19 cellular contexts compared by ENCODE assay signal in genomic region chr3:47573190-47574172, GRCh38. TPM values are rescaled to one million over a fixed set of nuclear protein-coding genes. Genes with fewer than 3 reads are reported as not detected.
DNase-seq lines count a peak whose midpoint lies in the region; ATAC-seq and TF ChIP-seq lines count a peak whose summit lies in the region.
"Had no signal": no experiment of that assay in that cellular context is flagged by ENCODE, and none has a peak within 500 bp of the region (broad histone marks: within the 10 kb centered on the region; RNA-seq: fewer than 3 reads in every experiment).

No MANE protein-coding gene starts in this region.

- intact Hi-C loops in Right ventricle myocardium superior (cut with DNase I), result no loop called here
- intact Hi-C loops in head of caudate nucleus (cut with DNase I), result no loop called here
- intact Hi-C loops in activated T-helper 1 cell treated with anti-CD3 and anti-CD28 coated beads, Interleukin-12 subunit alpha, Interleukin-12 subunit beta, Interleukin-2, Interleukin-4 antibody, amounts not matched to agents 30 ng/mL and 10 ng/mL and 1 ng/mL, durations not matched to agents 14 hours and 24 hours and 36 hours (cut with micrococcal nuclease), result no loop called here

- H3K9me3 Mint-ChIP-seq in neural crest cell (no peaks in the 10 kb centered on the region), type B pancreatic cell (no peaks in the 10 kb centered on the region)
- H3K9me3 Mint-ChIP-seq in activated T-helper 1 cell treated with anti-CD3 and anti-CD28 coated beads, Interleukin-12 subunit alpha, Interleukin-12 subunit beta, Interleukin-2, Interleukin-4 antibody, amounts not matched to agents 30 ng/mL and 10 ng/mL and 1 ng/mL, durations not matched to agents 14 hours and 24 hours and 36 hours, result no peaks in the 10 kb centered on the region

- no peaks in the 10 kb centered on the region for H3K36me3 ChIP-seq in right atrium auricular region
- H3K36me3 ChIP-seq: BLaER1, right lobe of liver, suprapubic skin had no signal

- no peaks in the 10 kb centered on the region for H3K27me3 ChIP-seq in right atrium auricular region
- H3K27me3 ChIP-seq: right lobe of liver had no signal

- H3K27ac Mint-ChIP-seq in neural crest cell (ENCODE audit: unreplicated experiment) (peak overlapping the region; percentile 64), type B pancreatic cell (peak overlapping the region; percentile 86)
- H3K27ac Mint-ChIP-seq in activated T-helper 1 cell treated with anti-CD3 and anti-CD28 coated beads, Interleukin-12 subunit alpha, Interleukin-12 subunit beta, Interleukin-2, Interleukin-4 antibody, amounts not matched to agents 30 ng/mL and 10 ng/mL and 1 ng/mL, durations not matched to agents 14 hours and 24 hours and 36 hours, result no peak overlapping the region

- H3K27me3 Mint-ChIP-seq in neural crest cell (ENCODE audit: low read depth) (peaks cover 10% of the 10 kb centered on the region), type B pancreatic cell (peaks cover 49% of the 10 kb centered on the region)
- peaks cover 28% of the 10 kb centered on the region for H3K27me3 Mint-ChIP-seq in activated T-helper 1 cell treated with anti-CD3 and anti-CD28 coated beads, Interleukin-12 subunit alpha, Interleukin-12 subunit beta, Interleukin-2, Interleukin-4 antibody, amounts not matched to agents 30 ng/mL and 10 ng/mL and 1 ng/mL, durations not matched to agents 14 hours and 24 hours and 36 hours (ENCODE audit: insufficient read depth)

- ATAC-seq in Right ventricle myocardium superior (ENCODE audit: poor library complexity) (peak; percentile 72), GM21528 (IDR thresholded peaks at IDR 0.05; ENCODE audit: low FRiP score, unreplicated experiment) (no peak), HG03378 (IDR thresholded peaks at IDR 0.05; ENCODE audit: unreplicated experiment) (no peak)
- ATAC-seq: A549, foreskin keratinocyte, left colon, right lobe of liver had no signal

- peaks cover 47% of the 10 kb centered on the region for H3K4me1 Mint-ChIP-seq in neural crest cell
- peaks cover 24% of the 10 kb centered on the region for H3K4me1 Mint-ChIP-seq in type B pancreatic cell (ENCODE audit: unreplicated experiment)
- H3K4me1 Mint-ChIP-seq in activated T-helper 1 cell treated with anti-CD3 and anti-CD28 coated beads, Interleukin-12 subunit alpha, Interleukin-12 subunit beta, Interleukin-2, Interleukin-4 antibody, amounts not matched to agents 30 ng/mL and 10 ng/mL and 1 ng/mL, durations not matched to agents 14 hours and 24 hours and 36 hours (ENCODE audit: low read depth), result no peaks in the 10 kb centered on the region

- H3K27ac ChIP-seq in right atrium auricular region, result no peak overlapping the region
- H3K27ac ChIP-seq: A549, BLaER1, foreskin keratinocyte, GM23248, right lobe of liver, suprapubic skin had no signal

- no peaks in the 10 kb centered on the region for H3K9me3 ChIP-seq in right atrium auricular region
- H3K9me3 ChIP-seq: A549, BLaER1, right lobe of liver, suprapubic skin had no signal

- H3K4me3 Mint-ChIP-seq in neural crest cell (peak overlapping the region; percentile 54), type B pancreatic cell (peak overlapping the region; percentile 65)
- no peak overlapping the region for H3K4me3 Mint-ChIP-seq in activated T-helper 1 cell treated with anti-CD3 and anti-CD28 coated beads, Interleukin-12 subunit alpha, Interleukin-12 subunit beta, Interleukin-2, Interleukin-4 antibody, amounts not matched to agents 30 ng/mL and 10 ng/mL and 1 ng/mL, durations not matched to agents 14 hours and 24 hours and 36 hours

- H3K4me1 ChIP-seq in right atrium auricular region, result peaks cover 0 to 14% of the 10 kb centered on the region in 2 donors
- H3K4me1 ChIP-seq: A549, foreskin keratinocyte had no signal

- H3K36me3 Mint-ChIP-seq in neural crest cell (ENCODE audit: low read depth), result no peaks in the 10 kb centered on the region
- no peaks in the 10 kb centered on the region for H3K36me3 Mint-ChIP-seq in type B pancreatic cell
- no peaks in the 10 kb centered on the region for H3K36me3 Mint-ChIP-seq in activated T-helper 1 cell treated with anti-CD3 and anti-CD28 coated beads, Interleukin-12 subunit alpha, Interleukin-12 subunit beta, Interleukin-2, Interleukin-4 antibody, amounts not matched to agents 30 ng/mL and 10 ng/mL and 1 ng/mL, durations not matched to agents 14 hours and 24 hours and 36 hours (ENCODE audit: low read depth)

- no peak for DNase-seq in Right ventricle myocardium superior
- DNase-seq in right atrium auricular region (ENCODE audit: low spot score), result no peak
- DNase-seq in head of caudate nucleus, result peak in 35 of 42 donors; percentile 9 to 79 (median 46)
- no peak for DNase-seq in neural crest cell (ENCODE audit: low read depth, low spot score)
- no peak for DNase-seq in type B pancreatic cell (ENCODE audit: extremely low spot score, unreplicated experiment)
- DNase-seq in activated T-helper 1 cell treated with anti-CD3 and anti-CD28 coated beads, Interleukin-12 subunit alpha, Interleukin-12 subunit beta, Interleukin-2, Interleukin-4 antibody, amounts not matched to agents 30 ng/mL and 10 ng/mL and 1 ng/mL, durations not matched to agents 14 hours and 24 hours and 36 hours (ENCODE audit: low spot score), result no peak
- DNase-seq: activated effector memory CD4-positive, alpha-beta T cell treated with Interleukin-2 at 50 U/mL for 16 hours; foreskin keratinocyte; GM23248; left colon; NCI-H1694 treated with DMSO at 0.1 percent for 48 hours; NCI-H2227 treated with DMSO at 0.1 percent for 48 hours; right lobe of liver; SHP77 treated with DMSO at 0.1 percent for 48 hours had no signal

- TF ChIP-seq CTCF in right atrium auricular region (IDR thresholded peaks at IDR 0.05) (no peak), neural crest cell (conservative IDR thresholded peaks at IDR 0.05) (no peak), type B pancreatic cell (conservative IDR thresholded peaks at IDR 0.05) (no peak)

- no peak overlapping the region for H3K4me3 ChIP-seq in right atrium auricular region
- H3K4me3 ChIP-seq: A549, BLaER1, GM23248, right lobe of liver, suprapubic skin had no signal

RNA-seq across cellular contexts. Expression of gene CSPG5, which starts 5.2 kb away (rescaled TPM):
- 0.22 TPM for total RNA-seq in Right ventricle myocardium superior
- 1 to 10 TPM in 1 of 2 donors, not detected in 1; 2.6 TPM for total RNA-seq in right atrium auricular region
- 21.9 and 23.3 TPM in 2 replicates for total RNA-seq in neural crest cell
- 1.2 and 2.1 TPM in 2 replicates for total RNA-seq in type B pancreatic cell (ENCODE audit: low replicate concordance)
- 1.4 and 1.7 TPM in 2 replicates for total RNA-seq in activated T-helper 1 cell treated with anti-CD3 and anti-CD28 coated beads, Interleukin-12 subunit alpha, Interleukin-12 subunit beta, Interleukin-2, Interleukin-4 antibody, amounts not matched to agents 30 ng/mL and 10 ng/mL and 1 ng/mL, durations not matched to agents 14 hours and 24 hours and 36 hours

RNA-seq across cellular contexts. Expression of gene ELP6, which starts 60.0 kb away (rescaled TPM):
- total RNA-seq in Right ventricle myocardium superior, result 20.1 TPM
- 10 to 100 TPM; 14.9 to 16.7 TPM for total RNA-seq in right atrium auricular region
- total RNA-seq in neural crest cell, result 60.4 and 61.0 TPM in 2 replicates
- 25.1 and 51.3 TPM in 2 replicates for total RNA-seq in type B pancreatic cell (ENCODE audit: low replicate concordance)
- total RNA-seq in activated T-helper 1 cell treated with anti-CD3 and anti-CD28 coated beads, Interleukin-12 subunit alpha, Interleukin-12 subunit beta, Interleukin-2, Interleukin-4 antibody, amounts not matched to agents 30 ng/mL and 10 ng/mL and 1 ng/mL, durations not matched to agents 14 hours and 24 hours and 36 hours, result 44.7 and 47.9 TPM in 2 replicates

Comparison
In these comparisons a context has a peak if more than half of its experiments do, and no peak if none do; other contexts are left out.
1. DNase-seq: peak in head of caudate nucleus (35 of 42); none in Right ventricle myocardium superior (single experiment), right atrium auricular region (single experiment), neural crest cell (single experiment), type B pancreatic cell (single experiment) and activated T-helper 1 cell treated with anti-CD3 and anti-CD28 coated beads, Interleukin-12 subunit alpha, Interleukin-12 subunit beta, Interleukin-2, Interleukin-4 antibody, amounts not matched to agents 30 ng/mL and 10 ng/mL and 1 ng/mL, durations not matched to agents 14 hours and 24 hours and 36 hours (single experiment).